8 cellular contexts compared by ENCODE assay signal in genomic region chr18:3062798-3063563, GRCh38. TPM values are rescaled to one million over a fixed set of nuclear protein-coding genes. Genes with fewer than 3 reads are reported as not detected.
DNase-seq lines count a peak whose midpoint lies in the region; ATAC-seq and TF ChIP-seq lines count a peak whose summit lies in the region.

No MANE protein-coding gene starts in this region.

- CTCF ChIA-PET in GM10248 (lab: Yijun Ruan, JAX) = interaction anchor here (0.6 to 6.7 kb wide), 49 partner anchors 11 to 193 kb away, joined by 3 to 74 read pairs (median 5); partner anchors contain the start of gene LPIN2

- POLR2A ChIA-PET in GM10248 (lab: Yijun Ruan, JAX) = no interaction called here

- H3K4me3 ChIP-seq in adipocyte (ENCODE audit: low read length) (peak overlapping the region; percentile 47), hepatocyte (no peak overlapping the region), smooth muscle cell (no peak overlapping the region)

- TF ChIP-seq CTCF in GM10248 (IDR thresholded peaks at IDR 0.05; ENCODE audit: control extremely low read depth, extremely low read depth, low read depth, missing control alignments) = peak; percentile 88
- peak; percentile 69 for TF ChIP-seq CTCF in hepatocyte (IDR thresholded peaks at IDR 0.05; ENCODE audit: poor library complexity)
- TF ChIP-seq CTCF in smooth muscle cell (IDR thresholded peaks at IDR 0.05; ENCODE audit: borderline replicate concordance, insufficient read depth, poor library complexity, severe bottlenecking) = peak; percentile 54

- H4K20me1 ChIP-seq in hepatocyte (ENCODE audit: insufficient read depth, poor library complexity, severe bottlenecking) (no peaks in the 10 kb centered on the region), smooth muscle cell (ENCODE audit: low read depth) (no peaks in the 10 kb centered on the region)

- H3K27ac ChIP-seq in hepatocyte (peak overlapping the region; percentile 44), smooth muscle cell (ENCODE audit: low read depth) (no peak overlapping the region)

- H2AFZ ChIP-seq in hepatocyte (no peak overlapping the region), smooth muscle cell (ENCODE audit: low read depth) (no peak overlapping the region)

- H3K79me2 ChIP-seq in hepatocyte (no peaks in the 10 kb centered on the region), smooth muscle cell (ENCODE audit: low read depth) (no peaks in the 10 kb centered on the region)

- peaks cover 6% of the 10 kb centered on the region for H3K36me3 ChIP-seq in adipocyte (ENCODE audit: control insufficient read depth, insufficient read depth, low read length, severe bottlenecking)
- no peaks in the 10 kb centered on the region for H3K36me3 ChIP-seq in hepatocyte (replicated peaks; ENCODE audit: insufficient read depth, low read depth)
- no peaks in the 10 kb centered on the region for H3K36me3 ChIP-seq in smooth muscle cell (ENCODE audit: low read depth)

- H3K27me3 ChIP-seq in adipocyte (replicated peaks; ENCODE audit: control insufficient read depth, insufficient read depth, low read length) = no peaks in the 10 kb centered on the region
- H3K27me3 ChIP-seq in hepatocyte = no peaks in the 10 kb centered on the region
- H3K27me3 ChIP-seq in smooth muscle cell (ENCODE audit: low read depth) = no peaks in the 10 kb centered on the region

- H3K9ac ChIP-seq in adipocyte (ENCODE audit: low read length) (no peak overlapping the region), smooth muscle cell (ENCODE audit: low read depth) (no peak overlapping the region)

- H3K9me2 ChIP-seq in hepatocyte (replicated peaks; ENCODE audit: insufficient read depth) = no peaks in the 10 kb centered on the region

- WGBS in hepatocyte (ENCODE audit: low lambda C conversion rate, missing lambda C conversion rate) = 43% methylated on average over 16 of the region's 16 CpGs
- WGBS in smooth muscle cell (ENCODE audit: low lambda C conversion rate) = 44% methylated on average over 16 of the region's 16 CpGs

- DNase-seq in GM10248 (ENCODE audit: extremely low spot score) (peak; percentile 55), HuH-7 (ENCODE audit: low spot score) (peak; percentile 64), SW480 (ENCODE audit: low spot score) (peak; percentile 30), adipocyte (ENCODE audit: low read depth) (peak; percentile 71), hepatocyte (ENCODE audit: low spot score) (peak; percentile 70), smooth muscle cell (lab: John Stamatoyannopoulos, UW; ENCODE audit: unreplicated experiment) (peak; percentile 11), H4 (ENCODE audit: low spot score) (no peak)

- no peaks in the 10 kb centered on the region for H3K9me3 ChIP-seq in adipocyte (ENCODE audit: control insufficient read depth, low read length)
- H3K9me3 ChIP-seq in hepatocyte (ENCODE audit: low read depth) = no peaks in the 10 kb centered on the region
- no peaks in the 10 kb centered on the region for H3K9me3 ChIP-seq in smooth muscle cell (replicated peaks; ENCODE audit: low read depth)

- ATAC-seq in HG02852 (IDR thresholded peaks at IDR 0.05; ENCODE audit: unreplicated experiment) = no peak

- H3K4me2 ChIP-seq in hepatocyte (peak overlapping the region; percentile 42), smooth muscle cell (no peak overlapping the region)

- H3K4me1 ChIP-seq in adipocyte (ENCODE audit: control insufficient read depth, insufficient read depth, low read length) (no peaks in the 10 kb centered on the region), hepatocyte (ENCODE audit: insufficient read depth) (peaks cover 11% of the 10 kb centered on the region), smooth muscle cell (ENCODE audit: low read depth) (no peaks in the 10 kb centered on the region)

- H3F3A ChIP-seq in smooth muscle cell (ENCODE audit: low read depth) = peaks cover 3% of the 10 kb centered on the region

RNA-seq across cellular contexts. Expression of gene LPIN2, which starts 50.0 kb away (rescaled TPM):
- 62.1 and 71.2 TPM in 2 replicates for total RNA-seq in hepatocyte
- polyA plus RNA-seq in hepatocyte = 28.2 and 29.1 TPM in 2 replicates
- total RNA-seq in smooth muscle cell = 17.9 and 20.0 TPM in 2 replicates
- 12.4 and 15.4 TPM in 2 replicates for polyA plus RNA-seq in smooth muscle cell
- total RNA-seq in H4 (2014; rRNA removed; shearing (Covaris generic)) = 17.1 and 21.6 TPM in 2 replicates
